ENCODE assay signal across 16 cellular contexts in genomic region chr17:30299000-30299399, GRCh38. TPM values are rescaled to one million over a fixed set of nuclear protein-coding genes. Genes with fewer than 3 reads are reported as not detected.
A peak's percentile ranks its signal among the peaks of the same experiment; 100 is the strongest.
DNase-seq lines count a peak whose midpoint lies in the region; ATAC-seq, FAIRE-seq and TF ChIP-seq lines count a peak whose summit lies in the region.
"Had no signal": no experiment of that assay in that cellular context is flagged by ENCODE, and none has a peak within 500 bp of the region (broad histone marks: within the 10 kb centered on the region; RNA-seq: fewer than 3 reads in every experiment).

No MANE protein-coding gene starts in this region.

- TF ChIP-seq RAD21 in HepG2 (CRISPR knock-in tag; IDR thresholded peaks at IDR 0.05): no peak

- POLR2A ChIA-PET in HepG2 (lab: Yijun Ruan, JAX): no interaction called here
- POLR2A ChIA-PET in activated CD4-positive, alpha-beta memory T cell treated with anti-CD3 and anti-CD28 coated beads for 36 hours (lab: Charles Lee): no interaction called here

- H3K79me2 ChIP-seq in HepG2 (ENCODE audit: insufficient read depth, low read length): no peaks in the 10 kb centered on the region

- CTCF ChIA-PET in HepG2 (lab: Yijun Ruan, JAX; ENCODE audit: low intra/inter-chr PET ratio, low total read pairs): interaction anchor here (0.7 to 1.7 kb wide), 2 partner anchors 37 to 42 kb away, joined by 3 to 15 read pairs; no protein-coding TSS in a partner anchor
- CTCF ChIA-PET in activated CD4-positive, alpha-beta memory T cell treated with anti-CD3 and anti-CD28 coated beads for 36 hours (lab: Charles Lee): interaction anchor here (7.5 kb wide), 1 partner anchor 39 kb away, joined by 40 read pairs; no protein-coding TSS in a partner anchor

- peak; percentile 36 for FAIRE-seq in HepG2 (lab: Jason Lieb, UNC)

- TF ChIP-seq EP300 in HepG2 (IDR thresholded peaks at IDR 0.05; ENCODE audit: low read depth in 2 of 2, low read length in 2 of 2): no peak
- no peak for TF ChIP-seq EP300 in HepG2 (CRISPR knock-in tag; IDR thresholded peaks at IDR 0.05; ENCODE audit: borderline replicate concordance)

- H3K27me3 ChIP-seq in HepG2 (ENCODE audit: control insufficient read depth in 1 of 2, insufficient read depth in 2 of 2, low read length in 2 of 2): no peaks in the 10 kb centered on the region; a peak in 1 of 5 replicates

- no peak overlapping the region for H3K4me2 ChIP-seq in HepG2 (ENCODE audit: low read depth, low read length)

- TF ChIP-seq CTCF in AG10803 (conservative IDR thresholded peaks at IDR 0.05; ENCODE audit: low read length): peak; percentile 28
- peak; percentile 8 for TF ChIP-seq CTCF in HFF-Myc (IDR thresholded peaks at IDR 0.05; ENCODE audit: low read depth, low read length, missing control alignments)
- peak; percentile 48 for TF ChIP-seq CTCF in astrocyte of the cerebellum (IDR thresholded peaks at IDR 0.05; ENCODE audit: low read depth, low read length, missing control alignments)
- TF ChIP-seq CTCF in HepG2 (CRISPR knock-in tag; IDR thresholded peaks at IDR 0.05): 0 out of 2 replicates have a peak, but pooled peaks have one; percentile 20

- TF ChIP-seq POLR2A in HepG2 (IDR thresholded peaks at IDR 0.05; ENCODE audit: insufficient read depth in 1 of 2, low read depth in 2 of 2, low read length in 2 of 2): no peak

- H3K9me3 Mint-ChIP-seq in activated CD4-positive, alpha-beta memory T cell treated with anti-CD3 and anti-CD28 coated beads for 36 hours: no peaks in the 10 kb centered on the region
- H3K9me3 Mint-ChIP-seq: activated T-helper 1 cell treated with anti-CD3 and anti-CD28 coated beads, Interleukin-12 subunit alpha, Interleukin-12 subunit beta, Interleukin-2, Interleukin-4 antibody, amounts not matched to agents 30 ng/mL and 10 ng/mL and 1 ng/mL, durations not matched to agents 14 hours and 24 hours and 36 hours had no signal

- H3K9ac ChIP-seq in HepG2 (ENCODE audit: insufficient read depth, low read depth, low read length): no peak overlapping the region

- peaks cover 6% of the 10 kb centered on the region for H3K4me1 Mint-ChIP-seq in activated CD4-positive, alpha-beta memory T cell treated with anti-CD3 and anti-CD28 coated beads for 36 hours (ENCODE audit: low read depth)

- H2AFZ ChIP-seq in HepG2 (ENCODE audit: low read length): no peak overlapping the region

- intact Hi-C loops in HepG2 (cut with micrococcal nuclease; ENCODE audit: unreplicated experiment): loop anchor here (1.0 kb wide), 1 partner anchor 37 kb away; no protein-coding TSS in a partner anchor
- intact Hi-C loops in activated CD4-positive, alpha-beta memory T cell treated with anti-CD3 and anti-CD28 coated beads for 36 hours (cut with micrococcal nuclease): loop anchor here (1.0 kb wide), 1 partner anchor 37 kb away; no protein-coding TSS in a partner anchor
- intact Hi-C loops in cardiac septum (cut with DNase I): no loop called here

- H3K27ac ChIP-seq in HepG2 (ENCODE audit: extremely low read length, insufficient read depth, low read length): no peak overlapping the region

- no peak overlapping the region for H3K4me3 Mint-ChIP-seq in activated CD4-positive, alpha-beta memory T cell treated with anti-CD3 and anti-CD28 coated beads for 36 hours
- H3K4me3 Mint-ChIP-seq: activated T-helper 1 cell treated with anti-CD3 and anti-CD28 coated beads, Interleukin-12 subunit alpha, Interleukin-12 subunit beta, Interleukin-2, Interleukin-4 antibody, amounts not matched to agents 30 ng/mL and 10 ng/mL and 1 ng/mL, durations not matched to agents 14 hours and 24 hours and 36 hours; CD4-positive, alpha-beta memory T cell had no signal

- no TSS peak for BruUV-seq in HepG2 (replicated peaks; lab: Mats Ljungman, UMichigan)

- H3K27ac Mint-ChIP-seq in activated CD4-positive, alpha-beta memory T cell treated with anti-CD3 and anti-CD28 coated beads for 36 hours: no peak overlapping the region
- H3K27ac Mint-ChIP-seq: activated T-helper 1 cell treated with anti-CD3 and anti-CD28 coated beads, Interleukin-12 subunit alpha, Interleukin-12 subunit beta, Interleukin-2, Interleukin-4 antibody, amounts not matched to agents 30 ng/mL and 10 ng/mL and 1 ng/mL, durations not matched to agents 14 hours and 24 hours and 36 hours; CD4-positive, alpha-beta memory T cell had no signal

- WGBS in HepG2 (ENCODE audit: low lambda C conversion rate): 0% methylated on average over 1 of the region's 1 CpG

- in situ Hi-C loops in astrocyte of the cerebellum (cut with HindIII; ENCODE audit: low sequenced_read_pairs) (no loop called here), HepG2 (cut with HindIII; ENCODE audit: extremely low pct_ligation_motif_present, low pct_unique_long_range_greater_than_20kb) (no loop called here)

- no peaks in the 10 kb centered on the region for H3K36me3 ChIP-seq in HepG2 (replicated peaks in 1 of 2; ENCODE audit: control insufficient read depth in 1 of 2, insufficient read depth in 2 of 2, low read length in 2 of 2)

- DNase-seq in AG10803 (ENCODE audit: low read depth) (no peak), HFF-Myc (ENCODE audit: extremely low read depth, low read depth) (no peak), astrocyte of the cerebellum (ENCODE audit: low read depth) (no peak), HepG2 (ENCODE audit: low spot score) (no peak), cardiac septum (ENCODE audit: low spot score) (no peak)
- DNase-seq in activated CD4-positive, alpha-beta memory T cell treated with anti-CD3 and anti-CD28 coated beads for 36 hours: no peak
- DNase-seq: activated CD4-positive, CD25-positive, alpha-beta regulatory T cell treated with anti-CD3 and anti-CD28 coated beads, Interleukin-2, amount 50 U/mL, for 72 hours; NCI-H1417 treated with DMSO at 0.1 percent for 48 hours; NCI-H774 had no signal

- H3K4me3 ChIP-seq in AG10803 (ENCODE audit: low read length) (no peak overlapping the region), HFF-Myc (replicated peaks; ENCODE audit: low read depth, low read length) (no peak overlapping the region), astrocyte of the cerebellum (ENCODE audit: low read depth, low read length) (no peak overlapping the region), HepG2 (replicated peaks in 1 of 3; ENCODE audit: insufficient read depth in 1 of 3, low read depth in 2 of 3, low read length in 3 of 3) (no peak overlapping the region)

- no peaks in the 10 kb centered on the region for H4K20me1 ChIP-seq in HepG2 (ENCODE audit: insufficient read depth, low read length)

- no peaks in the 10 kb centered on the region for H3K36me3 Mint-ChIP-seq in activated CD4-positive, alpha-beta memory T cell treated with anti-CD3 and anti-CD28 coated beads for 36 hours
- H3K36me3 Mint-ChIP-seq: CD4-positive, alpha-beta memory T cell had no signal

- ATAC-seq in HepG2: no peak
- ATAC-seq in HG02981 (IDR thresholded peaks at IDR 0.05; ENCODE audit: unreplicated experiment): no peak
- ATAC-seq in HG03432 (IDR thresholded peaks at IDR 0.05; ENCODE audit: unreplicated experiment): no peak

- H3K4me1 ChIP-seq in HepG2 (ENCODE audit: insufficient read depth, low read length): no peaks in the 10 kb centered on the region

- H3K9me3 ChIP-seq in HepG2 (ENCODE audit: low read length): peaks cover 9% of the 10 kb centered on the region; the same call in 1 of the 2 replicates

- H3K27me3 Mint-ChIP-seq in activated CD4-positive, alpha-beta memory T cell treated with anti-CD3 and anti-CD28 coated beads for 36 hours: no peaks in the 10 kb centered on the region
- H3K27me3 Mint-ChIP-seq: CD4-positive, alpha-beta memory T cell had no signal

RNA-seq across cellular contexts. Expression of gene BLMH, which starts 7.3 kb away (rescaled TPM):
- total RNA-seq in HepG2 (2016; rRNA removed; fragmentation: Illumina TruSeq; extraction: Trizol) (41.0 and 61.9 TPM in 2 replicates), cardiac septum (14.1 TPM)
- total RNA-seq in HepG2 (2016; cell fraction: cytosol; rRNA removed; fragmentation: Illumina TruSeq; extraction: Trizol; ENCODE audit: low read depth): 11.6 and 15.2 TPM in 2 replicates
- total RNA-seq in HepG2 (2016; cell fraction: insoluble cytoplasmic fraction; rRNA removed; fragmentation: Illumina TruSeq; extraction: Trizol): 41.0 and 58.6 TPM in 2 replicates
- total RNA-seq in HepG2 (2016; cell fraction: membrane; rRNA removed; fragmentation: Illumina TruSeq; extraction: Trizol): 27.0 and 32.2 TPM in 2 replicates
- total RNA-seq in HepG2 (2016; cell fraction: nucleus; rRNA removed; fragmentation: Illumina TruSeq; extraction: Trizol): 37.1 and 40.0 TPM in 2 replicates
- 11.1 and 12.1 TPM in 2 replicates for polyA plus RNA-seq in HepG2 (2011; rRNA removed)
- polyA plus RNA-seq in HepG2 (2011; cell fraction: cytosol; rRNA removed): 7.4 and 13.0 TPM in 2 replicates
- 8.6 and 15.4 TPM in 2 replicates for polyA plus RNA-seq in HepG2 (2011; cell fraction: nucleus; rRNA removed)
- 39.0 and 45.5 TPM in 2 replicates for polyA plus RNA-seq in HepG2 (2012)
- 11.6 and 12.0 TPM in 2 replicates for polyA plus RNA-seq in HepG2 (2016; cell fraction: cytosol; fragmentation: Illumina TruSeq; extraction: Trizol; ENCODE audit: low read depth)
- 67.2 and 75.3 TPM in 2 replicates for polyA plus RNA-seq in HepG2 (2016; cell fraction: insoluble cytoplasmic fraction; fragmentation: Illumina TruSeq; extraction: Trizol; ENCODE audit: low read depth)
- polyA plus RNA-seq in HepG2 (2016; cell fraction: membrane; fragmentation: Illumina TruSeq; extraction: Trizol; ENCODE audit: low read depth): 24.9 and 27.5 TPM in 2 replicates
- 42.4 and 44.9 TPM in 2 replicates for polyA plus RNA-seq in HepG2 (2016; cell fraction: nucleus; fragmentation: Illumina TruSeq; extraction: Trizol; ENCODE audit: insufficient read depth, low read depth)
- polyA minus RNA-seq in HepG2 (2011; rRNA and poly(A)+ RNA removed; ENCODE audit: low replicate concordance): 12.9 and 13.5 TPM in 2 replicates
- polyA minus RNA-seq in HepG2 (2011; cell fraction: cytosol; rRNA and poly(A)+ RNA removed): 11.8 and 13.3 TPM in 2 replicates
- polyA minus RNA-seq in HepG2 (2011; cell fraction: nucleus; rRNA and poly(A)+ RNA removed): 25.8 and 30.0 TPM in 2 replicates
- total RNA-seq in activated CD4-positive, alpha-beta memory T cell treated with anti-CD3 and anti-CD28 coated beads for 36 hours: 10 to 100 TPM; 47.0 to 49.6 TPM

RNA-seq across cellular contexts. Expression of gene TMIGD1, which starts 34.9 kb away (rescaled TPM):
- total RNA-seq in HepG2 (2016; rRNA removed; fragmentation: Illumina TruSeq; extraction: Trizol) (not detected in 2 replicates), cardiac septum (not detected)
- total RNA-seq in HepG2 (2016; cell fraction: cytosol; rRNA removed; fragmentation: Illumina TruSeq; extraction: Trizol; ENCODE audit: low read depth): not detected in 2 replicates
- total RNA-seq in HepG2 (2016; cell fraction: insoluble cytoplasmic fraction; rRNA removed; fragmentation: Illumina TruSeq; extraction: Trizol): not detected in 2 replicates
- total RNA-seq in HepG2 (2016; cell fraction: membrane; rRNA removed; fragmentation: Illumina TruSeq; extraction: Trizol): not detected in 2 replicates
- total RNA-seq in HepG2 (2016; cell fraction: nucleus; rRNA removed; fragmentation: Illumina TruSeq; extraction: Trizol): not detected in 2 replicates
- polyA plus RNA-seq in HepG2 (2011; rRNA removed): not detected in 2 replicates
- 0.06 TPM in 1 of 2 replicates, not detected in the other for polyA plus RNA-seq in HepG2 (2011; cell fraction: cytosol; rRNA removed)
- polyA plus RNA-seq in HepG2 (2011; cell fraction: nucleus; rRNA removed): not detected in 2 replicates
- not detected in 2 replicates for polyA plus RNA-seq in HepG2 (2012)
- not detected in 2 replicates for polyA plus RNA-seq in HepG2 (2016; cell fraction: cytosol; fragmentation: Illumina TruSeq; extraction: Trizol; ENCODE audit: low read depth)
- polyA plus RNA-seq in HepG2 (2016; cell fraction: insoluble cytoplasmic fraction; fragmentation: Illumina TruSeq; extraction: Trizol; ENCODE audit: low read depth): not detected in 2 replicates
- polyA plus RNA-seq in HepG2 (2016; cell fraction: membrane; fragmentation: Illumina TruSeq; extraction: Trizol; ENCODE audit: low read depth): not detected in 2 replicates
- not detected in 2 replicates for polyA plus RNA-seq in HepG2 (2016; cell fraction: nucleus; fragmentation: Illumina TruSeq; extraction: Trizol; ENCODE audit: insufficient read depth, low read depth)
- polyA minus RNA-seq in HepG2 (2011; rRNA and poly(A)+ RNA removed; ENCODE audit: low replicate concordance): not detected in 2 replicates
- polyA minus RNA-seq in HepG2 (2011; cell fraction: cytosol; rRNA and poly(A)+ RNA removed): not detected in 2 replicates
- polyA minus RNA-seq in HepG2 (2011; cell fraction: nucleus; rRNA and poly(A)+ RNA removed): not detected in 2 replicates
- not detected for total RNA-seq in activated CD4-positive, alpha-beta memory T cell treated with anti-CD3 and anti-CD28 coated beads for 36 hours
- total RNA-seq: activated T-helper 1 cell treated with anti-CD3 and anti-CD28 coated beads, Interleukin-12 subunit alpha, Interleukin-12 subunit beta, Interleukin-2, Interleukin-4 antibody, amounts not matched to agents 30 ng/mL and 10 ng/mL and 1 ng/mL, durations not matched to agents 14 hours and 24 hours and 36 hours; CD4-positive, alpha-beta memory T cell; mononuclear cell; renal cortical epithelial cell had no signal
- polyA plus RNA-seq: CD4-positive, alpha-beta memory T cell; esophagus had no signal
